In the genomic region with DNA sequence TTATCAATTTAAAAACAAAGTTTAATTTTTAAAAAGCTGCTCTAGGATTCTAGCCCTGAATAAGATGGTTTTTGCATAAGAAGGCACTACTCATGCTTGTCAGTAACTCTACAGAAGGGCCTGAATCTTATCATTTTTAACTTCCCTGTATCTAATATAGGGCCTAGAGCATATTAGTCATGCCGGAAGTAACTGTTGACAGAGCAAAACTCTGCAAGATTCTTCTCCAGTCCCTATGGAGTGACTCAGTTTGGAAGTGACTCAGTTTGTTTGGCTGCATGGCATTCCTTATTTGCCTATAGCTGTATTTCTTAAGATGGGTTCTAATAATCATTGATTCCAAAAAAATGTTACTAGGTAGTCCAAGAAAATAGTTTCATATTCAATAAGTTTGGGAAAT, we compare ENCODE assay signal across 14 cellular contexts.
DNase-seq lines count a peak whose midpoint lies in the region; ATAC-seq, FAIRE-seq and TF ChIP-seq lines count a peak whose summit lies in the region.
"Had no signal": no experiment of that assay in that cellular context is flagged by ENCODE, and none has a peak within 500 bp of the region (broad histone marks: within the 10 kb centered on the region; RNA-seq: fewer than 3 reads in every experiment).

No MANE protein-coding gene starts in this region.

- intact Hi-C loops in HepG2 (cut with micrococcal nuclease; ENCODE audit: unreplicated experiment): no loop called here

- H3K36me3 ChIP-seq in HepG2 (replicated peaks in 1 of 2; ENCODE audit: control insufficient read depth in 1 of 2, insufficient read depth in 2 of 2, low read length in 2 of 2): no peaks in the 10 kb centered on the region
- H3K36me3 ChIP-seq: uterus had no signal

- no peaks in the 10 kb centered on the region for H3K9me3 ChIP-seq in HepG2 (ENCODE audit: low read length)
- H3K9me3 ChIP-seq: uterus had no signal

- H3K4me3 ChIP-seq in cardiac fibroblast (replicated peaks in 1 of 2; ENCODE audit: low read depth in 2 of 2, low read length in 2 of 2) (no peak overlapping the region), HepG2 (replicated peaks in 1 of 3; ENCODE audit: insufficient read depth in 1 of 3, low read depth in 2 of 3, low read length in 3 of 3) (no peak overlapping the region)
- H3K4me3 ChIP-seq: GM23338, skin epidermis, uterus had no signal

- ATAC-seq in HepG2 (no peak), HG03280 (IDR thresholded peaks at IDR 0.05; ENCODE audit: unreplicated experiment) (no peak), omental fat pad (ENCODE audit: low FRiP score) (no peak), HG02588 (IDR thresholded peaks at IDR 0.05; ENCODE audit: unreplicated experiment) (no peak), HG03378 (IDR thresholded peaks at IDR 0.05; ENCODE audit: unreplicated experiment) (no peak)
- ATAC-seq: GM23338 had no signal

- TF ChIP-seq CTCF in cardiac fibroblast (IDR thresholded peaks at IDR 0.05; ENCODE audit: low read depth, low read length): no peak
- TF ChIP-seq CTCF in HepG2 (CRISPR knock-in tag; IDR thresholded peaks at IDR 0.05): no peak
- TF ChIP-seq CTCF in omental fat pad (IDR thresholded peaks at IDR 0.05): no peak

- FAIRE-seq in HepG2 (lab: Jason Lieb, UNC): no peak

- no peak overlapping the region for H3K9ac ChIP-seq in HepG2 (ENCODE audit: insufficient read depth, low read depth, low read length)

- no peaks in the 10 kb centered on the region for H4K20me1 ChIP-seq in HepG2 (ENCODE audit: insufficient read depth, low read length)

- TF ChIP-seq EP300 in HepG2 (IDR thresholded peaks at IDR 0.05; ENCODE audit: low read depth in 2 of 2, low read length in 2 of 2) (no peak), HepG2 (CRISPR knock-in tag; IDR thresholded peaks at IDR 0.05; ENCODE audit: borderline replicate concordance) (no peak)

- no TSS peak for BruUV-seq in HepG2 (replicated peaks; lab: Mats Ljungman, UMichigan)

- H3K4me2 ChIP-seq in HepG2 (ENCODE audit: low read depth, low read length): no peak overlapping the region
- H3K4me2 ChIP-seq: GM23338 had no signal

- no peak for TF ChIP-seq RAD21 in HepG2 (CRISPR knock-in tag; IDR thresholded peaks at IDR 0.05)

- WGBS in HepG2 (ENCODE audit: low lambda C conversion rate): 0% methylated on average over 1 of the region's 1 CpG

- no peak for TF ChIP-seq POLR2A in HepG2 (IDR thresholded peaks at IDR 0.05; ENCODE audit: insufficient read depth in 1 of 2, low read depth in 2 of 2, low read length in 2 of 2)

- H3K4me1 ChIP-seq in HepG2 (ENCODE audit: insufficient read depth, low read length): no peaks in the 10 kb centered on the region
- H3K4me1 ChIP-seq: uterus had no signal

- in situ Hi-C loops in HepG2 (cut with HindIII; ENCODE audit: extremely low pct_ligation_motif_present, low pct_unique_long_range_greater_than_20kb): no loop called here

- DNase-seq in Daoy (ENCODE audit: low read depth): peak; percentile 67
- DNase-seq in NOMO-1 treated with dmso at 0.1 percent for 144 hours (lab: John Stamatoyannopoulos, UW; ENCODE audit: unreplicated experiment): peak; percentile 9
- DNase-seq in cardiac fibroblast (ENCODE audit: low read depth in 2 of 2): peak; percentile 61 to 77
- DNase-seq in HepG2 (ENCODE audit: low spot score): peak; percentile 17
- DNase-seq in omental fat pad (ENCODE audit: low spot score): no peak
- DNase-seq: activated CD4-positive, alpha-beta T cell treated with anti-CD3 and anti-CD28 coated beads, Interleukin-2, amount 50 U/mL, for 48 hours; activated naive CD4-positive, alpha-beta T cell treated with anti-CD3 and anti-CD28 coated beads, Interleukin-2, amount 50 U/mL, for 16 hours; NCI-H69; uterus had no signal

- H2AFZ ChIP-seq in HepG2 (ENCODE audit: low read length): no peak overlapping the region
- H2AFZ ChIP-seq: GM23338 had no signal

- CTCF ChIA-PET in HepG2 (lab: Yijun Ruan, JAX; ENCODE audit: low intra/inter-chr PET ratio, low total read pairs): no interaction called here

- no peak overlapping the region for H3K27ac ChIP-seq in HepG2 (ENCODE audit: extremely low read length, insufficient read depth, low read length)
- H3K27ac ChIP-seq: skin epidermis, uterus had no signal

- POLR2A ChIA-PET in HepG2 (lab: Yijun Ruan, JAX): no interaction called here

- H3K27me3 ChIP-seq in HepG2 (ENCODE audit: control insufficient read depth in 1 of 2, insufficient read depth in 2 of 2, low read length in 2 of 2): no peaks in the 10 kb centered on the region
- H3K27me3 ChIP-seq: uterus had no signal

- no peaks in the 10 kb centered on the region for H3K79me2 ChIP-seq in HepG2 (ENCODE audit: insufficient read depth, low read length)

TF ChIP-seq in HepG2, 621 proteins besides CTCF, POLR2A, EP300 and RAD21:
- TF ChIP-seq SNAPC5 (CRISPR knock-in tag; IDR thresholded peaks at IDR 0.05; ENCODE audit: borderline replicate concordance) (no peak), SP5 (CRISPR knock-in tag; IDR thresholded peaks at IDR 0.05; ENCODE audit: borderline replicate concordance, low read depth) (no peak), FOSL2 (CRISPR knock-in tag; IDR thresholded peaks at IDR 0.05) (peak; percentile 47; the same call in 1 of the 2 replicates), HINFP (CRISPR knock-in tag; IDR thresholded peaks at IDR 0.05; ENCODE audit: low read depth) (no peak), ZC3H4 (CRISPR knock-in tag; IDR thresholded peaks at IDR 0.05; ENCODE audit: borderline replicate concordance) (no peak)
TF ChIP-seq in HepG2: peak in this region for 1.
